In the genomic region with DNA sequence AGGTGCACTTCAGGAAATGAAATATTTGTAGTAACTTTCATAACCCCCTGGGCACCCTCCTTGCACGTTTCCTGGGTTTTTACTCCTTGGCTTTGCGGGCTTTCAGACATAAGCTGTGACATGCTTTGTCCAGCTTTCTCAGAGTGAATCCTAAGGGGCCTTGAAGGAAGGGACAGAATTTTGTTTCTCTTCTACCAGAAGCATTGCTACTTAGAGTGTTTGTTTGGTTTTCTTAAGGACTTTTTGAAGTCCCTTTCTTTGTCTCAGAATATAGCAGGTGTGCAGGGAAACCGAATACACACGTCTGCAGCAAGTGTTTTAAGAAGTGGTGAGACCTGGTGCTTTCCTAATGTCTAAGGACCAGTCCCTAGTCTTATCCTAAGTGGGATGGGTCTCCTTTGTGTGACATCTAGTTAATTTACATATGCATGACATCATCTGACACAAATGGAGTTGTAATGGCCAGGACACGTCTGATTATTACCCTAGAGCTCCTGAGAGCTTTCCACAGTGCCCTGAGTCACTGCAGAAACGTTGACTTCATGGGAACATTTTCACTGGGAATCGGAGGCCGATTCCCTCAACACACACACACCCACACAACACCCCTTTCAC, we compare ENCODE assay signal across 9 cellular contexts. TPM values are rescaled to one million over a fixed set of nuclear protein-coding genes. Genes with fewer than 3 reads are reported as not detected.
A peak's percentile ranks its signal among the peaks of the same experiment; 100 is the strongest.
DNase-seq lines count a peak whose midpoint lies in the region; ATAC-seq, FAIRE-seq and TF ChIP-seq lines count a peak whose summit lies in the region.
"Had no signal": no experiment of that assay in that cellular context is flagged by ENCODE, and none has a peak within 500 bp of the region (broad histone marks: within the 10 kb centered on the region; RNA-seq: fewer than 3 reads in every experiment).

No MANE protein-coding gene starts in this region.

- H3K9ac ChIP-seq in ES-I3 (ENCODE audit: low read depth, low read length) (peak overlapping the region; percentile 59), adipocyte (ENCODE audit: low read length) (no peak overlapping the region), kidney (ENCODE audit: low read length in 2 of 2) (peak overlapping the region; percentile 16 to 73), GM23248 (no peak overlapping the region)

- peak in 1 of 4 donors; percentile 23 for TF ChIP-seq POLR2A in stomach (IDR thresholded peaks at IDR 0.05)

- H3K27ac ChIP-seq in kidney (ENCODE audit: low read depth in 2 of 2, low read length in 2 of 2) (peak overlapping the region in 1 of 2 donors; percentile 7), stomach (peak overlapping the region; percentile 87 to 93 (median 92)), GM23248 (no peak overlapping the region)
- H3K27ac ChIP-seq: HL-60 had no signal

- no peaks in the 10 kb centered on the region for H4K20me1 ChIP-seq in GM23248 (ENCODE audit: insufficient read depth)

- intact Hi-C loops in kidney (cut with DNase I) (no loop called here), stomach (cut with DNase I; ENCODE audit: low total_unique reads) (no loop called here)

- no peak overlapping the region for H2AFZ ChIP-seq in GM23248

- peak; percentile 4 for DNase-seq in adipocyte (ENCODE audit: low read depth)
- no peak for DNase-seq in kidney
- no peak for DNase-seq in stomach
- DNase-seq in GM23248: no peak
- no peak for DNase-seq in NCI-H1694 (lab: John Stamatoyannopoulos, UW)

- TF ChIP-seq CTCF in kidney (IDR thresholded peaks at IDR 0.05; ENCODE audit: borderline replicate concordance, extremely low read depth, insufficient read depth) (no peak), stomach (IDR thresholded peaks at IDR 0.05) (no peak)

- ATAC-seq in HG02763 (IDR thresholded peaks at IDR 0.05; ENCODE audit: unreplicated experiment) (peak; percentile 18), GM19397 (IDR thresholded peaks at IDR 0.05; ENCODE audit: unreplicated experiment) (no peak)

- H3F3A ChIP-seq in GM23248 (ENCODE audit: insufficient read depth): no peaks in the 10 kb centered on the region

- no peak for TF ChIP-seq EP300 in stomach (IDR thresholded peaks at IDR 0.05)

- no peaks in the 10 kb centered on the region for H3K9me2 ChIP-seq in GM23248 (ENCODE audit: insufficient read depth)

- H3K4me2 ChIP-seq in GM23248 (ENCODE audit: unreplicated experiment): no peak overlapping the region

- 7 to 33% (median 19%) methylated on average over 8 of the region's 8 CpGs for WGBS in stomach, 5 donors
- WGBS in GM23248 (ENCODE audit: low coverage in 1 of 2, low lambda C conversion rate in 2 of 2, missing lambda C conversion rate in 2 of 2), 2 experiments: 48 to 52% methylated on average over 8 of the region's 8 CpGs

- H3K9me3 ChIP-seq in ES-I3 (ENCODE audit: control insufficient read depth, insufficient read depth, low read length): no peaks in the 10 kb centered on the region
- no peaks in the 10 kb centered on the region for H3K9me3 ChIP-seq in adipocyte (ENCODE audit: control insufficient read depth, low read length)
- H3K9me3 ChIP-seq in kidney (ENCODE audit: control insufficient read depth in 1 of 2, low read length in 2 of 2): no peaks in the 10 kb centered on the region
- no peaks in the 10 kb centered on the region for H3K9me3 ChIP-seq in stomach
- H3K9me3 ChIP-seq in GM23248 (ENCODE audit: low read depth): no peaks in the 10 kb centered on the region

- no peaks in the 10 kb centered on the region for H3K79me2 ChIP-seq in GM23248 (ENCODE audit: insufficient read depth)

- H3K4me3 ChIP-seq in adipocyte (ENCODE audit: low read length): peak overlapping the region; percentile 61
- H3K4me3 ChIP-seq in kidney (ENCODE audit: low read length in 2 of 2): peak overlapping the region; percentile 53 to 57
- peak overlapping the region; percentile 72 to 88 (median 75) for H3K4me3 ChIP-seq in stomach
- no peak overlapping the region for H3K4me3 ChIP-seq in GM23248

- H3K27me3 ChIP-seq in adipocyte (replicated peaks; ENCODE audit: control insufficient read depth, insufficient read depth, low read length) (peaks cover 23% of the 10 kb centered on the region), stomach (peaks cover 0 to 17% (median 9%) of the 10 kb centered on the region in 3 donors), GM23248 (replicated peaks; ENCODE audit: insufficient read depth) (peaks cover 28% of the 10 kb centered on the region)

- H3K4me1 ChIP-seq in ES-I3 (ENCODE audit: insufficient read depth, low read length): no peaks in the 10 kb centered on the region
- H3K4me1 ChIP-seq in adipocyte (ENCODE audit: control insufficient read depth, insufficient read depth, low read length): peaks cover 8% of the 10 kb centered on the region
- peaks cover 0 to 3% of the 10 kb centered on the region in 2 donors for H3K4me1 ChIP-seq in kidney (ENCODE audit: control insufficient read depth in 1 of 2, insufficient read depth in 1 of 2, low read depth in 1 of 2, low read length in 2 of 2)
- H3K4me1 ChIP-seq in stomach: peaks cover 5 to 45% (median 34%) of the 10 kb centered on the region in 4 donors
- H3K4me1 ChIP-seq in GM23248 (ENCODE audit: insufficient read depth): no peaks in the 10 kb centered on the region

- no peaks in the 10 kb centered on the region for H3K36me3 ChIP-seq in ES-I3 (ENCODE audit: insufficient read depth, low read length)
- no peaks in the 10 kb centered on the region for H3K36me3 ChIP-seq in adipocyte (ENCODE audit: control insufficient read depth, insufficient read depth, low read length, severe bottlenecking)
- H3K36me3 ChIP-seq in kidney (ENCODE audit: control insufficient read depth in 1 of 2, insufficient read depth in 2 of 2, low read length in 2 of 2): no peaks in the 10 kb centered on the region
- H3K36me3 ChIP-seq in stomach: no peaks in the 10 kb centered on the region
- H3K36me3 ChIP-seq in GM23248 (ENCODE audit: low read depth): no peaks in the 10 kb centered on the region

- in situ Hi-C loops in GM23248 (cut with MboI): no loop called here

- FAIRE-seq in kidney (lab: Jason Lieb, UNC): no peak

RNA-seq across cellular contexts. Expression of a gene that starts 1.3 kb away (rescaled TPM):
- total RNA-seq in kidney: 37.8 TPM
- 32.4 TPM for polyA plus RNA-seq in kidney (ENCODE audit: insufficient read depth, low read depth, low replicate concordance)
- total RNA-seq in stomach: 100 to 1,000 TPM in 1 of 5 donors, 10 to 100 TPM in 3, 1 to 10 TPM in 1; 7.0 to 101 (median 35.9) TPM
- 10 to 100 TPM in 2 of 3 donors, 1 to 10 TPM in 1; 5.6 to 24.7 (median 16.1) TPM for polyA plus RNA-seq in stomach
- 0.13 and 3.4 TPM in 2 replicates for total RNA-seq in GM23248 (2014; rRNA removed; shearing (Covaris generic))
- 0.94 and 1.2 TPM in 2 replicates for polyA plus RNA-seq in GM23248 (2016; fragmentation: Nextera tagmentation; extraction: Ambion mirVana)

RNA-seq across cellular contexts. Expression of a gene that starts 36.9 kb away (rescaled TPM):
- total RNA-seq in kidney: 22.7 TPM
- 5.1 TPM for polyA plus RNA-seq in kidney (ENCODE audit: insufficient read depth, low read depth, low replicate concordance)
- 10 to 100 TPM in 1 of 5 donors, 1 to 10 TPM in 3, under 1 TPM in 1; 0.29 to 12.3 (median 2.6) TPM for total RNA-seq in stomach
- 1 to 10 TPM in 2 of 3 donors, under 1 TPM in 1; 0.92 to 2.6 (median 1.7) TPM for polyA plus RNA-seq in stomach
- total RNA-seq in GM23248 (2014; rRNA removed; shearing (Covaris generic)): 0.38 and 0.54 TPM in 2 replicates
- polyA plus RNA-seq in GM23248 (2016; fragmentation: Nextera tagmentation; extraction: Ambion mirVana): 0.66 and 0.68 TPM in 2 replicates

Comparison
In these comparisons a context has a peak if more than half of its experiments do, and no peak if none do; other contexts are left out.
1. H3K9ac ChIP-seq: peak in ES-I3 (single experiment) and kidney (2 of 2); none in adipocyte (single experiment) and GM23248 (single experiment).